Comparison of ENCODE assay signal across 10 cellular contexts in the genomic region with DNA sequence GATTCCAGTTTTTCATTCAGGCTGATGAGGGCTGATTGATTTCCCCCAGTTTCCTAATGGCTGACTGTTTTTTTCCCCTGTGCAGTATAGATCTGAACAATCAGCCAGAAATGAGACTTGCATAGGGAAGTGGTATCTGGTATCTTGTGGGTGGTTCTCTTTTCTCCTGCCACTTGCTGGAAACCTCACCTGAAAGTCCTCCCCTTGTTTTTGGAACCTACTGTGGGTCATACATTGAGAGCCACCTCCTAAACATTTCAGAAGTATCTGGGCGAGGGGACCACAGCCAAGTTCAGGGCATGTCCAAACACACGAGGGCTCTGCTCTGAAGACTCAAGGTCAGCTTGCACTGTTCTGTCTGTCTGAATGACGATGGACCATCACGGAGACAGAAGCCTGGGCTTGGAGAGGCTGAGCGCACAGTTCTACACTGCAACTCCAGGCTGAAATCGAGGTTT. TPM values are rescaled to one million over a fixed set of nuclear protein-coding genes. Genes with fewer than 3 reads are reported as not detected.
DNase-seq lines count a peak whose midpoint lies in the region; ATAC-seq, FAIRE-seq and TF ChIP-seq lines count a peak whose summit lies in the region.
"Had no signal": no experiment of that assay in that cellular context is flagged by ENCODE, and none has a peak within 500 bp of the region (broad histone marks: within the 10 kb centered on the region; RNA-seq: fewer than 3 reads in every experiment).

No MANE protein-coding gene starts in this region.

- H3K27ac Mint-ChIP-seq in glutamatergic neuron (ENCODE audit: unreplicated experiment) = no peak overlapping the region

- H3K4me3 Mint-ChIP-seq in glutamatergic neuron (ENCODE audit: unreplicated experiment) = peak overlapping the region; percentile 42

- no peaks in the 10 kb centered on the region for H3K9me3 Mint-ChIP-seq in glutamatergic neuron (ENCODE audit: unreplicated experiment)

- no peak for DNase-seq in GM12891 (ENCODE audit: insufficient read length, low spot score)
- DNase-seq in glutamatergic neuron = no peak
- DNase-seq in mucosa of gallbladder (ENCODE audit: low spot score) = no peak
- DNase-seq: NCI-H345 had no signal

- H3K4me1 Mint-ChIP-seq in glutamatergic neuron (ENCODE audit: low read depth, unreplicated experiment) = peaks cover 13% of the 10 kb centered on the region

- peak; percentile 74 for ATAC-seq in GM19452 (IDR thresholded peaks at IDR 0.05; ENCODE audit: unreplicated experiment)
- ATAC-seq in HG03280 (IDR thresholded peaks at IDR 0.05; ENCODE audit: unreplicated experiment) = peak; percentile 65
- ATAC-seq in GM19324 (IDR thresholded peaks at IDR 0.05; ENCODE audit: low FRiP score, unreplicated experiment) = no peak
- ATAC-seq in GM19397 (IDR thresholded peaks at IDR 0.05; ENCODE audit: unreplicated experiment) = no peak
- no peak for ATAC-seq in HG03439 (IDR thresholded peaks at IDR 0.05; ENCODE audit: unreplicated experiment)

- H3K36me3 Mint-ChIP-seq in glutamatergic neuron (ENCODE audit: unreplicated experiment) = no peaks in the 10 kb centered on the region

- no peak for TF ChIP-seq POLR2A in GM12891 (IDR thresholded peaks at IDR 0.05; ENCODE audit: low read depth, low read length)

- FAIRE-seq in GM12891 (lab: Jason Lieb, UNC) = peak; percentile 87

- no peak for TF ChIP-seq CTCF in glutamatergic neuron (IDR thresholded peaks at IDR 0.05; ENCODE audit: partially characterized antibody, unreplicated experiment)

- no peaks in the 10 kb centered on the region for H3K27me3 Mint-ChIP-seq in glutamatergic neuron (ENCODE audit: unreplicated experiment)

TF ChIP-seq in GM12891, 5 proteins besides CTCF, POLR2A, EP300 and RAD21:
- TF ChIP-seq SPI1 (IDR thresholded peaks at IDR 0.05; ENCODE audit: low read depth, low read length) (peak; percentile 92), POLR2AphosphoS5 (IDR thresholded peaks at IDR 0.05; ENCODE audit: low read depth, low read length) (no peak), POU2F2 (IDR thresholded peaks at IDR 0.05; ENCODE audit: low read depth, low read length) (no peak)

RNA-seq across cellular contexts. Expression of a gene that starts 19.3 kb away (rescaled TPM):
- polyA plus RNA-seq in GM12891 (2012; ENCODE audit: low read depth, missing spikeins) = 4.7 TPM
- total RNA-seq in glutamatergic neuron (ENCODE audit: unreplicated experiment) (0.37 TPM), mucosa of gallbladder (0.20 TPM)
- total RNA-seq: T-helper 2 cell treated with Interferon-gamma antibody and Interleukin-4, amounts not matched to agents 100 ng/mL and 5 ng/mL, for 36 hours had no signal

Comparison
In these comparisons a context has a peak if more than half of its experiments do, and no peak if none do; other contexts are left out.
1. ATAC-seq: peak in GM19452 (single experiment) and HG03280 (single experiment); none in GM19324 (single experiment), GM19397 (single experiment) and HG03439 (single experiment).